In the genomic region with DNA sequence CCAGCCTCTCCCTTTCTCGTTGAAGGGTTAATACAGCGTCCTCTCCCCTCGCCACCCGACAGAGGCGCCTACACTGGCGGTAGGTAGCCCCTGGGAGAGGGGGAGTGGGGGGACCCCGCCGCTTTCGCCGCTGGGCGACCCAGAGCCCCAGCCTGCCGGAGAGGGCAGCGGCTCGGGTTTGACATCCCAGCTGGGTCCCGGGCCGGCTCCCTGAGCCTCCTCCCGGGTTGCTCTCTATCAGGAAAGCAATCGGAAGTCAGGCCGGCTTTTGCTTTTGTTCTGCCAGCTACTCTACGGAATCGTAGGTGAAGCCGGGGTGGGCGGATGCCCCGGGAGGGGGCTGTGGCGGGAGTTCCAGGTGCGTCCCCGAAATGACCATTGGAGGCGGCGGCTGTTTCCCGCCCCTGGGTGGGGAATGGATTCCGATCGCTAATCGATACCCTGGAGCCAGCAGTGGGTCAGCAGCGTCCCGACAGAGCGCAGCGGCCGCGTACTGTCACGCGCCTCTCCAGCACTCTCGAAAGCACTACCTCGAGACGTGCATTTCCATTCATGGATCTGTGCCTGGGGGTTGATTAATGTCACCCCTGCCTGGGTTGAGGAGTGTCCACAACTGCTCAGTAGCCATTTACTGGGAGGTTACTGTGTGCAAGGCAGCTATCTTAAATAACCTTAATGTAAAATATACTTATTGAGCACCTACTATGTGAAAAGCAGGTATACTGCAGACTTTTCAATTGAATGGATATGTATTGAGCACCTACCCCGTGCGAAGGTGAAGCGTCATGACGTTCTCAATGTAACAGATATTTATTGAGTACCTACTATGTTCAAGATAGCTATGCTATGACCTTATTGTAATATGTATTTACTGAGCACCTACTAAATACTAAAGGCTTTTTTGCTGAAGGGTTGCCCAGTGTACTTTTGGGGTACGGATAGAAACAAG, we compare ENCODE assay signal across 9 cellular contexts. TPM values are rescaled to one million over a fixed set of nuclear protein-coding genes. Genes with fewer than 3 reads are reported as not detected.
DNase-seq lines count a peak whose midpoint lies in the region; ATAC-seq and TF ChIP-seq lines count a peak whose summit lies in the region.
"Had no signal": no experiment of that assay in that cellular context is flagged by ENCODE, and none has a peak within 500 bp of the region (broad histone marks: within the 10 kb centered on the region; RNA-seq: fewer than 3 reads in every experiment).

No MANE protein-coding gene starts in this region.

- H3K27ac Mint-ChIP-seq in GM23338 (no peak overlapping the region), HFFc6 (no peak overlapping the region)

- TF ChIP-seq POLR2A in ovary (IDR thresholded peaks at IDR 0.05), result no peak

- H3K4me3 ChIP-seq in GM23338 (peak overlapping the region; percentile 85), NT2/D1 (ENCODE audit: insufficient read length, low read depth) (peak overlapping the region; percentile 60), fibroblast of pulmonary artery (replicated peaks; ENCODE audit: low read depth, low read length) (peak overlapping the region; percentile 39), ovary (peak overlapping the region; percentile 56)

- H3K9me3 Mint-ChIP-seq in GM23338 (peaks cover 3% of the 10 kb centered on the region), HFFc6 (0 out of 2 replicates have a peak, but pooled peaks cover 7% of the 10 kb centered on the region)

- H3K4me1 ChIP-seq in GM23338 (ENCODE audit: insufficient read depth), result peaks cover 17% of the 10 kb centered on the region
- no peaks in the 10 kb centered on the region for H3K4me1 ChIP-seq in NT2/D1 (ENCODE audit: insufficient read depth, insufficient read length)
- peaks cover 5% of the 10 kb centered on the region for H3K4me1 ChIP-seq in ovary (ENCODE audit: insufficient read depth)

- H3K9me2 ChIP-seq in GM23338 (ENCODE audit: insufficient read depth), result peaks cover 8% of the 10 kb centered on the region; the same call in 1 of the 2 replicates

- H3K9ac ChIP-seq in NT2/D1 (ENCODE audit: insufficient read length, low read depth), result peak overlapping the region; percentile 76

- TF ChIP-seq CTCF in GM23338 (conservative IDR thresholded peaks at IDR 0.05; ENCODE audit: low read depth in 2 of 2) (no peak), fibroblast of pulmonary artery (IDR thresholded peaks at IDR 0.05; ENCODE audit: low read length, missing control alignments) (no peak), ovary (IDR thresholded peaks at IDR 0.05) (no peak), HFFc6 (IDR thresholded peaks at IDR 0.05) (no peak)

- intact Hi-C loops in ovary (cut with DNase I), result no loop called here

- no peaks in the 10 kb centered on the region for H3K79me2 ChIP-seq in GM23338 (replicated peaks; ENCODE audit: insufficient read depth)

- H3F3A ChIP-seq in GM23338 (replicated peaks; ENCODE audit: low read depth), result no peaks in the 10 kb centered on the region

- peak overlapping the region; percentile 98 for H3K4me2 ChIP-seq in GM23338

- ATAC-seq in GM23338 (peak; percentile 46), GM18502 (IDR thresholded peaks at IDR 0.05; ENCODE audit: poor library complexity, unreplicated experiment) (no peak), HG03025 (IDR thresholded peaks at IDR 0.05; ENCODE audit: low FRiP score, unreplicated experiment) (no peak)

- H3K36me3 Mint-ChIP-seq in GM23338 (ENCODE audit: low read depth) (peaks cover 2% of the 10 kb centered on the region; the same call in 2 of the 3 replicates), HFFc6 (ENCODE audit: low read depth) (no peaks in the 10 kb centered on the region)

- H3K9me3 ChIP-seq in NT2/D1 (ENCODE audit: insufficient read depth, low read length), result no peaks in the 10 kb centered on the region; the same call in 1 of the 2 replicates
- H3K9me3 ChIP-seq in ovary, result no peaks in the 10 kb centered on the region

- H3K27ac ChIP-seq in GM23338 (ENCODE audit: low read depth) (no peak overlapping the region), ovary (peak overlapping the region; percentile 36 to 92)

- no peaks in the 10 kb centered on the region for H3K36me3 ChIP-seq in GM23338 (ENCODE audit: insufficient read depth)
- no peaks in the 10 kb centered on the region for H3K36me3 ChIP-seq in NT2/D1 (ENCODE audit: insufficient read depth, insufficient read length, low read length)
- no peaks in the 10 kb centered on the region for H3K36me3 ChIP-seq in ovary

- WGBS in ovary, 3 donors, result 4 to 7% (median 5%) methylated on average over 34 to 49 of the region's 49 CpGs

- peaks cover 4% of the 10 kb centered on the region; the same call in 1 of the 2 replicates for H4K20me1 ChIP-seq in GM23338 (replicated peaks; ENCODE audit: insufficient read depth)

- H2AFZ ChIP-seq in GM23338, result peak overlapping the region; percentile 98

- peaks cover 71% of the 10 kb centered on the region for H3K27me3 ChIP-seq in GM23338 (ENCODE audit: insufficient read depth)
- H3K27me3 ChIP-seq in NT2/D1 (ENCODE audit: insufficient read depth, insufficient read length), result peaks cover 54% of the 10 kb centered on the region
- no peaks in the 10 kb centered on the region for H3K27me3 ChIP-seq in ovary

- H3K27me3 Mint-ChIP-seq in GM23338 (ENCODE audit: insufficient read depth, low read depth, poor library complexity) (peaks cover 42% of the 10 kb centered on the region), HFFc6 (ENCODE audit: insufficient read depth) (peaks cover 9% of the 10 kb centered on the region)

- H3K4me1 Mint-ChIP-seq in GM23338 (peaks cover 15% of the 10 kb centered on the region; the same call in 2 of the 3 replicates), HFFc6 (ENCODE audit: low read depth) (no peaks in the 10 kb centered on the region)

- no peak for TF ChIP-seq EP300 in ovary (IDR thresholded peaks at IDR 0.05)

- peak overlapping the region; percentile 77 for H3K4me3 Mint-ChIP-seq in GM23338
- H3K4me3 Mint-ChIP-seq in HFFc6, result no peak overlapping the region

- peak; percentile 62 for DNase-seq in GM23338 (ENCODE audit: low spot score)
- no peak for DNase-seq in NT2/D1 (ENCODE audit: low read depth, low spot score)
- no peak for DNase-seq in fibroblast of pulmonary artery (ENCODE audit: low read depth)
- peak in 1 of 5 donors; percentile 8 for DNase-seq in ovary
- DNase-seq in stimulated activated CD4-positive, alpha-beta T cell treated with anti-CD3 and anti-CD28 coated beads, Interleukin-2, amount 100 ng/mL, for 48 hours, result no peak
- no peak for DNase-seq in HFFc6

TF ChIP-seq in GM23338, 12 proteins besides CTCF, POLR2A, EP300 and RAD21:
- TF ChIP-seq REST (IDR thresholded peaks at IDR 0.05; ENCODE audit: unreplicated experiment), result no peak
- no peak for TF ChIP-seq NANOG (IDR thresholded peaks at IDR 0.05; ENCODE audit: borderline replicate concordance)
- TF ChIP-seq EZH2 (IDR thresholded peaks at IDR 0.05; ENCODE audit: low read depth, unreplicated experiment), result peak; percentile 65

RNA-seq across cellular contexts. Expression of gene MAPK4, which starts 1.1 kb away (rescaled TPM):
- 4.4 and 8.5 TPM in 2 replicates for total RNA-seq in GM23338 (2014; rRNA removed; shearing (Covaris generic))
- polyA plus RNA-seq in GM23338 (2016; fragmentation: Nextera tagmentation; extraction: Ambion mirVana) (1.3 TPM in 2 replicates), ovary (10 to 100 TPM in 1 of 2 donors, 1 to 10 TPM in 1; 1.1 to 21.7 TPM)
- 10 to 100 TPM in 1 of 7 donors, 1 to 10 TPM in 5, under 1 TPM in 1; 0.80 to 14.2 (median 3.4) TPM for total RNA-seq in ovary
- total RNA-seq in HFFc6 (2021; fragmentation: NEBNext Ultra II Directional; extraction: Animal tissue kit (Norgen Biotek cat#: 25700)), result not detected
- total RNA-seq: lung microvascular endothelial cell had no signal
